Comparison of ENCODE assay signal across 8 cellular contexts in genomic region chr15:76732321-76732720, GRCh38.
DNase-seq lines count a peak whose midpoint lies in the region; ATAC-seq and TF ChIP-seq lines count a peak whose summit lies in the region.
"Not testable (repeated sequence)": the region's sequence is repeated elsewhere in the genome, so short reads cannot be mapped to it uniquely, and the experiment has no call there.

No MANE protein-coding gene starts in this region.

- H3K9ac ChIP-seq in Loucy (ENCODE audit: low read depth, low read length, poor library complexity, severe bottlenecking); PC-3 (ENCODE audit: low read length): not testable (repeated sequence)

- peaks cover 21% of the 10 kb centered on the region for H3K36me3 ChIP-seq in Loucy (ENCODE audit: insufficient read depth, low read length)
- H3K36me3 ChIP-seq in PC-3 (ENCODE audit: low read depth, low read length); iPS DF 6.9 (ENCODE audit: control insufficient read depth, insufficient read depth, low read length): not testable (repeated sequence)

- CTCF ChIA-PET in PC-3 (lab: Charles Lee), result not testable (repeated sequence)

- H3K9me3 ChIP-seq in Loucy (ENCODE audit: insufficient read depth, low read depth, low read length); PC-3 (ENCODE audit: low read length); iPS DF 6.9 (ENCODE audit: control insufficient read depth, insufficient read depth, low read length): not testable (repeated sequence)

- H3K9me2 ChIP-seq in Loucy (replicated peaks; ENCODE audit: low read depth, low read length); PC-3 (replicated peaks; ENCODE audit: low read length): not testable (repeated sequence)

- no CpG with 5 or more reads among the region's 9 CpGs for WGBS in iPS DF 6.9 (ENCODE audit: insufficient coverage, insufficient read length)

- TF ChIP-seq CTCF in GM12874 (IDR thresholded peaks at IDR 0.05; ENCODE audit: insufficient read depth, low read depth, low read length), result 0 out of 2 replicates have a peak, but pooled peaks have one; percentile 11
- 0 out of 2 replicates have a peak, but pooled peaks have one; percentile 14 for TF ChIP-seq CTCF in Loucy (conservative IDR thresholded peaks at IDR 0.05; ENCODE audit: low read length)
- TF ChIP-seq CTCF in PC-3 (conservative IDR thresholded peaks at IDR 0.05; ENCODE audit: low read depth, low read length), result peak; percentile 27; the same call in 1 of the 2 replicates
- TF ChIP-seq CTCF in choroid plexus epithelial cell (conservative IDR thresholded peaks at IDR 0.05; ENCODE audit: low read depth, low read length), result peak; percentile 35

- not testable (repeated sequence) for H3K79me2 ChIP-seq in Loucy (ENCODE audit: insufficient read depth, low read length); PC-3 (ENCODE audit: low read length)

- not testable (repeated sequence) for H3K27me3 ChIP-seq in Loucy (ENCODE audit: insufficient read depth, low read length, poor library complexity, severe bottlenecking); PC-3 (ENCODE audit: low read length); iPS DF 6.9 (ENCODE audit: control insufficient read depth, insufficient read depth, low read length)

- not testable (repeated sequence) for H3K4me1 ChIP-seq in Loucy (ENCODE audit: insufficient read depth, low read length, poor library complexity, severe bottlenecking); PC-3 (ENCODE audit: insufficient read depth, low read length); iPS DF 6.9 (ENCODE audit: control insufficient read depth, insufficient read depth, low read length)

- BruUV-seq in PC-3 (replicated peaks; lab: Mats Ljungman, UMichigan), result not testable (repeated sequence)

- intact Hi-C loops in PC-3 (cut with micrococcal nuclease), result not testable (repeated sequence)

- POLR2A ChIA-PET in PC-3 (lab: Charles Lee; ENCODE audit: unreplicated experiment), result not testable (repeated sequence)

- ATAC-seq in PC-3, result not testable (repeated sequence)

- H3K27ac ChIP-seq in PC-3 (ENCODE audit: low read length); iPS DF 6.9 (ENCODE audit: low read length): not testable (repeated sequence)

- H3K4me3 ChIP-seq in Loucy (ENCODE audit: low read length, poor library complexity, severe bottlenecking); PC-3 (ENCODE audit: low read length); choroid plexus epithelial cell (ENCODE audit: low read depth, low read length); iPS DF 6.9 (ENCODE audit: low read length): not testable (repeated sequence)

- H2AFZ ChIP-seq in Loucy (ENCODE audit: low read length); PC-3 (ENCODE audit: low read length): not testable (repeated sequence)

- H3K4me2 ChIP-seq in Loucy (ENCODE audit: low read depth, low read length, poor library complexity, severe bottlenecking); PC-3 (ENCODE audit: low read length): not testable (repeated sequence)

- DNase-seq in COLO668 (lab: John Stamatoyannopoulos, UW; ENCODE audit: unreplicated experiment) (peak; percentile 19), PC-3 (peak; percentile 17), choroid plexus epithelial cell (ENCODE audit: low read depth) (peak; percentile 13), iPS DF 6.9 (ENCODE audit: low read depth, low spot score) (peak; percentile 4)
- peak; percentile 10 to 23 for DNase-seq in activated CD4-positive, alpha-beta T cell treated with anti-CD3 and anti-CD28 coated beads, Interleukin-2, amount 50 U/mL, for 48 hours
- peak; percentile 17 for DNase-seq in stimulated activated CD4-positive, alpha-beta T cell treated with anti-CD3 and anti-CD28 coated beads, Interleukin-15, amount 100 ng/mL, for 24 hours

- not testable (repeated sequence) for H4K20me1 ChIP-seq in Loucy (ENCODE audit: insufficient read depth, low read length, poor library complexity, severe bottlenecking); PC-3 (ENCODE audit: low read length)

- not testable (repeated sequence) for H3F3A ChIP-seq in Loucy (ENCODE audit: low read depth); PC-3 (ENCODE audit: low read length, unreplicated experiment)
